In genomic region chr3:23864954-23865353, GRCh38 we compare ENCODE assay signal across 1 cellular context.
TF ChIP-seq lines count a peak whose summit lies in the region.

No MANE protein-coding gene starts in this region.

TF ChIP-seq in endothelial cell of umbilical vein, 7 proteins besides CTCF, POLR2A, EP300 and RAD21:
- no peak for TF ChIP-seq MYC (IDR thresholded peaks at IDR 0.05; ENCODE audit: low read depth, low read length)
- no peak for TF ChIP-seq FOS (IDR thresholded peaks at IDR 0.05; ENCODE audit: borderline replicate concordance, insufficient read depth, low read length)
- no peak for TF ChIP-seq POLR2AphosphoS5 (IDR thresholded peaks at IDR 0.05; ENCODE audit: insufficient read depth, low read depth, low read length)
- TF ChIP-seq GATA2 (IDR thresholded peaks at IDR 0.05; ENCODE audit: insufficient read depth, insufficient read length, low read depth, low read length): no peak
- no peak for TF ChIP-seq MAX (IDR thresholded peaks at IDR 0.05; ENCODE audit: insufficient read depth, insufficient read length)
